ENCODE assay signal across 8 cellular contexts in the genomic region with DNA sequence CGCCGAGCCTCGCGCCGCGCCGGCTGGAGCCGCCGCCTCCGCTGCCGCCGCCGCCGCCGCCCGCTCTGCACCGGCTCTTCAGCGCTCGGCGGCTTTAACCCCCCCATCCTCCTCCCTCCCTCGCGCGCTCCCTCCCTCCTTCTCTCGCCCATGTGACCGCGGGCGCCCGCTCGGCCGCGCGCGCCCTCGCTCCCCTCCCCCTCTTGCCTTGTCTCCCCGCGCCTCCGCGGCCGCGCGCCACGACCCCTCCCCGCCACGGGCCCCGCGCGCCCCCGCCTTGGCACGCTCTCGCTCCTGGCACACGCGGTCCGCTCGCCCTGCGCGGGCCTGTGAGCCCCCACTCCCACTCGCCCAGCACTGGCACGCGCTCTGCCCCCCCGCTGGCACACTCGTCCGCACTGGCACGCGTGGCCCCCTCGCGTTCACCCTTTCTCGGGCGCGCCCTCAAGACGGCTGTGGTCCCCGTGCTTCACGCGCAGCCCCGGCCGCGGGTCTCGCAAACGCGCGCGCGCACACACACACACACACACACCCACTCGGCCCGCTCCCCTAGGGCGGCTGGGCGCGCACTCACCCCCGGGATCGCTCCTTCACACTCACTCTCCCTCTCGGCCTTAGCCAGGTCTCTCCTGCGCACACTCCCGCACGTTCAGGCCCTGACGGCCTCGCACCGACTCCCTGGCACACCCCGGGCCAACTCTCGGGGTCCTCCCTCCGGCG. TPM values are rescaled to one million over a fixed set of nuclear protein-coding genes. Genes with fewer than 3 reads are reported as not detected.
DNase-seq lines count a peak whose midpoint lies in the region; ATAC-seq and TF ChIP-seq lines count a peak whose summit lies in the region.

A gene with protein sequence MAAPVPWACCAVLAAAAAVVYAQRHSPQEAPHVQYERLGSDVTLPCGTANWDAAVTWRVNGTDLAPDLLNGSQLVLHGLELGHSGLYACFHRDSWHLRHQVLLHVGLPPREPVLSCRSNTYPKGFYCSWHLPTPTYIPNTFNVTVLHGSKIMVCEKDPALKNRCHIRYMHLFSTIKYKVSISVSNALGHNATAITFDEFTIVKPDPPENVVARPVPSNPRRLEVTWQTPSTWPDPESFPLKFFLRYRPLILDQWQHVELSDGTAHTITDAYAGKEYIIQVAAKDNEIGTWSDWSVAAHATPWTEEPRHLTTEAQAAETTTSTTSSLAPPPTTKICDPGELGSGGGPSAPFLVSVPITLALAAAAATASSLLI (minus strand): TSS at position 69 of the 720 bp plus-strand sequence. CDS start 20,743 bp downstream, outside the sequence.

- peaks cover 60% of the 10 kb centered on the region for H3K27me3 Mint-ChIP-seq in activated T-helper 17 cell treated with anti-CD3 and anti-CD28 coated beads, Interleukin-2, amount 50 U/mL, for 72 hours
- peaks cover 86% of the 10 kb centered on the region for H3K27me3 Mint-ChIP-seq in progenitor cell of endocrine pancreas

- POLR2A ChIA-PET in HEK293 (lab: Yijun Ruan, JAX) = no interaction called here

- H3K27ac ChIP-seq in HEK293 (ENCODE audit: extremely low read depth, low read depth, low read length) = peak within 1 kb of the TSS; percentile 44; the same call in 1 of the 2 replicates
- H3K27ac ChIP-seq in left ventricle myocardium inferior (replicated peaks) = peak within 1 kb of the TSS; percentile 37
- no peak within 1 kb of the TSS for H3K27ac ChIP-seq in Karpas-422 (ENCODE audit: low read length)

- intact Hi-C loops in left ventricle myocardium inferior (cut with micrococcal nuclease) = loop anchor here (5.0 kb wide), 1 partner anchor 43 kb away; no protein-coding TSS in a partner anchor

- peak; percentile 81 for DNase-seq in 8988T
- DNase-seq in left ventricle myocardium inferior = peak; percentile 47
- DNase-seq in progenitor cell of endocrine pancreas (ENCODE audit: low spot score, unreplicated experiment) = no peak
- DNase-seq in foreskin melanocyte = no peak
- DNase-seq in Karpas-422 = no peak
- DNase-seq in foreskin fibroblast = no peak

- H3K4me1 ChIP-seq in HEK293 (ENCODE audit: control insufficient read depth, insufficient read depth, low read length) (no peaks in the 10 kb centered on the region), left ventricle myocardium inferior (peaks cover 59% of the 10 kb centered on the region), Karpas-422 (ENCODE audit: low read length) (no peaks in the 10 kb centered on the region)

- TF ChIP-seq CTCF in HEK293 (tag by site-specific recombination; IDR thresholded peaks at IDR 0.05) (no peak), left ventricle myocardium inferior (IDR thresholded peaks at IDR 0.05; ENCODE audit: borderline replicate concordance) (no peak), progenitor cell of endocrine pancreas (IDR thresholded peaks at IDR 0.05; ENCODE audit: unreplicated experiment) (no peak), foreskin fibroblast (IDR thresholded peaks at IDR 0.05; ENCODE audit: low read depth, low read length) (no peak)

- CTCF ChIA-PET in HEK293 (lab: Yijun Ruan, JAX) = interaction anchor here (0.6 to 1.3 kb wide), 2 partner anchors 41 to 154 kb away, joined by 3 to 4 read pairs; no protein-coding TSS in a partner anchor

- no peaks in the 10 kb centered on the region for H3K79me2 ChIP-seq in Karpas-422 (ENCODE audit: low read length)

- peaks cover 4% of the 10 kb centered on the region; the same call in 1 of the 2 replicates for H4K20me1 ChIP-seq in Karpas-422 (ENCODE audit: insufficient read depth, low read depth, low read length)

- H3K4me1 Mint-ChIP-seq in activated T-helper 17 cell treated with anti-CD3 and anti-CD28 coated beads, Interleukin-2, amount 50 U/mL, for 72 hours = peaks cover 13% of the 10 kb centered on the region
- peaks cover 13% of the 10 kb centered on the region for H3K4me1 Mint-ChIP-seq in progenitor cell of endocrine pancreas (ENCODE audit: low read depth)

- peak within 1 kb of the TSS; percentile 68 for H3K4me3 Mint-ChIP-seq in activated T-helper 17 cell treated with anti-CD3 and anti-CD28 coated beads, Interleukin-2, amount 50 U/mL, for 72 hours
- peak within 1 kb of the TSS; percentile 71 for H3K4me3 Mint-ChIP-seq in progenitor cell of endocrine pancreas (ENCODE audit: low read depth)

- no peaks in the 10 kb centered on the region for H3K9me3 Mint-ChIP-seq in activated T-helper 17 cell treated with anti-CD3 and anti-CD28 coated beads, Interleukin-2, amount 50 U/mL, for 72 hours
- no peaks in the 10 kb centered on the region for H3K9me3 Mint-ChIP-seq in progenitor cell of endocrine pancreas (ENCODE audit: low read depth)

- no peak within 1 kb of the TSS for H3K9ac ChIP-seq in Karpas-422 (ENCODE audit: low read length)

- H3K27ac Mint-ChIP-seq in activated T-helper 17 cell treated with anti-CD3 and anti-CD28 coated beads, Interleukin-2, amount 50 U/mL, for 72 hours = no peak within 1 kb of the TSS
- H3K27ac Mint-ChIP-seq in progenitor cell of endocrine pancreas = peak within 1 kb of the TSS; percentile 32

- H3K9me2 ChIP-seq in Karpas-422 (replicated peaks; ENCODE audit: insufficient read depth, low read length) = no peaks in the 10 kb centered on the region

- H3K4me2 ChIP-seq in Karpas-422 (ENCODE audit: low read depth, low read length, poor library complexity, severe bottlenecking) = no peak within 1 kb of the TSS

- H3K36me3 Mint-ChIP-seq in activated T-helper 17 cell treated with anti-CD3 and anti-CD28 coated beads, Interleukin-2, amount 50 U/mL, for 72 hours (ENCODE audit: low read depth) = peaks cover 7% of the 10 kb centered on the region
- H3K36me3 Mint-ChIP-seq in progenitor cell of endocrine pancreas (ENCODE audit: insufficient read depth) = no peaks in the 10 kb centered on the region

- peaks cover 83% of the 10 kb centered on the region for H3K27me3 ChIP-seq in left ventricle myocardium inferior (ENCODE audit: low read depth)
- H3K27me3 ChIP-seq in Karpas-422 (ENCODE audit: low read length) = no peaks in the 10 kb centered on the region

- H2AFZ ChIP-seq in Karpas-422 (ENCODE audit: low read length) = no peak within 1 kb of the TSS

- H3K4me3 ChIP-seq in HEK293 (ENCODE audit: low read depth, low read length) (peak within 1 kb of the TSS; percentile 44), left ventricle myocardium inferior (peak within 1 kb of the TSS; percentile 68), Karpas-422 (ENCODE audit: low read length) (no peak within 1 kb of the TSS), foreskin fibroblast (ENCODE audit: low read depth in 1 of 2, low read length in 2 of 2) (peak within 1 kb of the TSS in 1 of 2 donors; percentile 3)

- no peak for ATAC-seq in activated T-helper 17 cell treated with anti-CD3 and anti-CD28 coated beads, Interleukin-2, amount 50 U/mL, for 72 hours (replicated peaks)

- no peaks in the 10 kb centered on the region for H3K36me3 ChIP-seq in HEK293 (ENCODE audit: control insufficient read depth in 2 of 2, insufficient read depth in 1 of 2, low read length in 2 of 2)
- H3K36me3 ChIP-seq in left ventricle myocardium inferior = no peaks in the 10 kb centered on the region
- H3K36me3 ChIP-seq in Karpas-422 (ENCODE audit: insufficient read depth, low read length) = no peaks in the 10 kb centered on the region

- H3K9me3 ChIP-seq in HEK293 (ENCODE audit: control insufficient read depth, insufficient read depth, low read depth, low read length) (no peaks in the 10 kb centered on the region), left ventricle myocardium inferior (replicated peaks) (no peaks in the 10 kb centered on the region), Karpas-422 (ENCODE audit: low read length) (no peaks in the 10 kb centered on the region)

TF ChIP-seq in HEK293, 187 proteins besides CTCF, POLR2A, EP300 and RAD21 (continues in another document):
- TF ChIP-seq, protein P1, sequence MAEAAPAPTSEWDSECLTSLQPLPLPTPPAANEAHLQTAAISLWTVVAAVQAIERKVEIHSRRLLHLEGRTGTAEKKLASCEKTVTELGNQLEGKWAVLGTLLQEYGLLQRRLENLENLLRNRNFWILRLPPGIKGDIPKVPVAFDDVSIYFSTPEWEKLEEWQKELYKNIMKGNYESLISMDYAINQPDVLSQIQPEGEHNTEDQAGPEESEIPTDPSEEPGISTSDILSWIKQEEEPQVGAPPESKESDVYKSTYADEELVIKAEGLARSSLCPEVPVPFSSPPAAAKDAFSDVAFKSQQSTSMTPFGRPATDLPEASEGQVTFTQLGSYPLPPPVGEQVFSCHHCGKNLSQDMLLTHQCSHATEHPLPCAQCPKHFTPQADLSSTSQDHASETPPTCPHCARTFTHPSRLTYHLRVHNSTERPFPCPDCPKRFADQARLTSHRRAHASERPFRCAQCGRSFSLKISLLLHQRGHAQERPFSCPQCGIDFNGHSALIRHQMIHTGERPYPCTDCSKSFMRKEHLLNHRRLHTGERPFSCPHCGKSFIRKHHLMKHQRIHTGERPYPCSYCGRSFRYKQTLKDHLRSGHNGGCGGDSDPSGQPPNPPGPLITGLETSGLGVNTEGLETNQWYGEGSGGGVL (tag by site-specific recombination; IDR thresholded peaks at IDR 0.05) = peak; percentile 19; the same call in 1 of the 2 replicates
- TF ChIP-seq, protein P2, sequence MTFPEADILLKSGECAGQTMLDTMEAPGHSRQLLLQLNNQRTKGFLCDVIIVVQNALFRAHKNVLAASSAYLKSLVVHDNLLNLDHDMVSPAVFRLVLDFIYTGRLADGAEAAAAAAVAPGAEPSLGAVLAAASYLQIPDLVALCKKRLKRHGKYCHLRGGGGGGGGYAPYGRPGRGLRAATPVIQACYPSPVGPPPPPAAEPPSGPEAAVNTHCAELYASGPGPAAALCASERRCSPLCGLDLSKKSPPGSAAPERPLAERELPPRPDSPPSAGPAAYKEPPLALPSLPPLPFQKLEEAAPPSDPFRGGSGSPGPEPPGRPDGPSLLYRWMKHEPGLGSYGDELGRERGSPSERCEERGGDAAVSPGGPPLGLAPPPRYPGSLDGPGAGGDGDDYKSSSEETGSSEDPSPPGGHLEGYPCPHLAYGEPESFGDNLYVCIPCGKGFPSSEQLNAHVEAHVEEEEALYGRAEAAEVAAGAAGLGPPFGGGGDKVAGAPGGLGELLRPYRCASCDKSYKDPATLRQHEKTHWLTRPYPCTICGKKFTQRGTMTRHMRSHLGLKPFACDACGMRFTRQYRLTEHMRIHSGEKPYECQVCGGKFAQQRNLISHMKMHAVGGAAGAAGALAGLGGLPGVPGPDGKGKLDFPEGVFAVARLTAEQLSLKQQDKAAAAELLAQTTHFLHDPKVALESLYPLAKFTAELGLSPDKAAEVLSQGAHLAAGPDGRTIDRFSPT (tag by site-specific recombination; IDR thresholded peaks at IDR 0.05) = peak; percentile 54; the same call in 1 of the 2 replicates
- peak; percentile 13; the same call in 1 of the 2 replicates for TF ChIP-seq ZBTB17 (tag by site-specific recombination; IDR thresholded peaks at IDR 0.05)

RNA-seq across cellular contexts. Expression of the gene that starts here (rescaled TPM):
- not detected for total RNA-seq in activated T-helper 17 cell treated with anti-CD3 and anti-CD28 coated beads, Interleukin-2, amount 50 U/mL, for 72 hours
- total RNA-seq in left ventricle myocardium inferior (4.6 TPM), progenitor cell of endocrine pancreas (2.3 and 2.7 TPM in 2 replicates)
- total RNA-seq in Karpas-422 (2014; rRNA removed; shearing (Covaris generic); ENCODE audit: low replicate concordance) = not detected in 2 replicates

Comparison
In these comparisons a context has a peak if more than half of its experiments do, and no peak if none do; other contexts are left out.
1. DNase-seq: peak in 8988T (single experiment) and left ventricle myocardium inferior (single experiment); none in progenitor cell of endocrine pancreas (single experiment), foreskin melanocyte (single experiment), Karpas-422 (single experiment) and foreskin fibroblast (0 of 2).